In genomic region chr22:21938906-21939305, GRCh38 we compare ENCODE assay signal across 1 cellular context.
TF ChIP-seq lines count a peak whose summit lies in the region.

No MANE protein-coding gene starts in this region.

TF ChIP-seq in endothelial cell of umbilical vein, 7 proteins besides CTCF, POLR2A, EP300 and RAD21 (continued from another document):
- TF ChIP-seq MAX (IDR thresholded peaks at IDR 0.05; ENCODE audit: insufficient read depth, insufficient read length) (no peak), MYC (IDR thresholded peaks at IDR 0.05; ENCODE audit: low read depth, low read length) (no peak), JUN (IDR thresholded peaks at IDR 0.05; ENCODE audit: borderline replicate concordance, insufficient read depth, insufficient read length, low read depth) (no peak), EZH2 (IDR thresholded peaks at IDR 0.05; ENCODE audit: borderline replicate concordance, low read depth, low read length, severe bottlenecking) (no peak)
TF ChIP-seq in endothelial cell of umbilical vein: peak in this region for 0.
